In genomic region chr6:107634147-107635057, GRCh38 we compare ENCODE assay signal across 9 cellular contexts.
DNase-seq lines count a peak whose midpoint lies in the region; ATAC-seq and TF ChIP-seq lines count a peak whose summit lies in the region.
"Had no signal": no experiment of that assay in that cellular context is flagged by ENCODE, and none has a peak within 500 bp of the region (broad histone marks: within the 10 kb centered on the region; RNA-seq: fewer than 3 reads in every experiment).

No MANE protein-coding gene starts in this region.

- no peak overlapping the region for H4K8ac ChIP-seq in mesenchymal stem cell (ENCODE audit: low read length)

- H3K4me2 ChIP-seq in mesenchymal stem cell (ENCODE audit: low read length, poor library complexity, severe bottlenecking): peak overlapping the region; percentile 3

- no peak overlapping the region for H3K23ac ChIP-seq in mesenchymal stem cell (ENCODE audit: low read length in 2 of 2)

- no peak overlapping the region for H2BK5ac ChIP-seq in mesenchymal stem cell (ENCODE audit: low read depth, low read length, poor library complexity, severe bottlenecking)

- H4K91ac ChIP-seq in mesenchymal stem cell (ENCODE audit: low read length): no peak overlapping the region

- no peak overlapping the region for H3K27ac Mint-ChIP-seq in dendritic cell treated with granulocyte-macrophage colony-stimulating factor and Interleukin-4, amounts not matched to agents 40 ng/mL and 50 ng/mL, for 4 days

- H3K4me3 ChIP-seq in mesenchymal stem cell (ENCODE audit: insufficient read depth in 1 of 2, low read depth in 1 of 2, low read length in 2 of 2) (no peak overlapping the region), urinary bladder (ENCODE audit: low read depth, low read length) (peak overlapping the region; percentile 32)

- no peak overlapping the region for H2AFZ ChIP-seq in mesenchymal stem cell (ENCODE audit: low read depth, low read length)

- H3K27me3 Mint-ChIP-seq in dendritic cell treated with granulocyte-macrophage colony-stimulating factor and Interleukin-4, amounts not matched to agents 40 ng/mL and 50 ng/mL, for 4 days: peaks cover 77% of the 10 kb centered on the region

- H3K9ac ChIP-seq in mesenchymal stem cell (ENCODE audit: low read length): no peak overlapping the region

- H3K27ac ChIP-seq in mesenchymal stem cell (ENCODE audit: low read length, poor library complexity, severe bottlenecking) (no peak overlapping the region), urinary bladder (ENCODE audit: low read depth) (no peak overlapping the region)
- H3K27ac ChIP-seq: uterus had no signal

- H2BK15ac ChIP-seq in mesenchymal stem cell (ENCODE audit: low read depth, poor library complexity, severe bottlenecking): no peak overlapping the region

- H2BK12ac ChIP-seq in mesenchymal stem cell (ENCODE audit: low read length in 2 of 2): no peak overlapping the region

- no peak overlapping the region for H2AK5ac ChIP-seq in mesenchymal stem cell (ENCODE audit: low read length, severe bottlenecking)

- H2BK120ac ChIP-seq in mesenchymal stem cell (ENCODE audit: low read depth, low read length): no peak overlapping the region

- H3K36me3 Mint-ChIP-seq in dendritic cell treated with granulocyte-macrophage colony-stimulating factor and Interleukin-4, amounts not matched to agents 40 ng/mL and 50 ng/mL, for 4 days (ENCODE audit: low read depth): no peaks in the 10 kb centered on the region

- no peaks in the 10 kb centered on the region for H3K79me1 ChIP-seq in mesenchymal stem cell (replicated peaks; ENCODE audit: low read length, poor library complexity, severe bottlenecking)

- H3K4me1 Mint-ChIP-seq in dendritic cell treated with granulocyte-macrophage colony-stimulating factor and Interleukin-4, amounts not matched to agents 40 ng/mL and 50 ng/mL, for 4 days (ENCODE audit: low read depth): peaks cover 4% of the 10 kb centered on the region

- H3K36me3 ChIP-seq in mesenchymal stem cell (ENCODE audit: control insufficient read depth in 1 of 2, insufficient read depth in 2 of 2, low read depth in 1 of 2, low read length in 2 of 2) (peaks cover 4 to 26% of the 10 kb centered on the region in 2 experiments), urinary bladder (ENCODE audit: insufficient read depth) (no peaks in the 10 kb centered on the region)
- H3K36me3 ChIP-seq: uterus had no signal

- H3K18ac ChIP-seq in mesenchymal stem cell (ENCODE audit: low read depth in 1 of 2, low read length in 2 of 2): no peak overlapping the region

- peak overlapping the region; percentile 41 for H3K4me3 Mint-ChIP-seq in dendritic cell treated with granulocyte-macrophage colony-stimulating factor and Interleukin-4, amounts not matched to agents 40 ng/mL and 50 ng/mL, for 4 days

- no peak overlapping the region for H3K14ac ChIP-seq in mesenchymal stem cell (ENCODE audit: low read length in 2 of 2)

- H3K4me1 ChIP-seq in mesenchymal stem cell (ENCODE audit: control insufficient read depth, insufficient read depth, low read depth, low read length) (peaks cover 3% of the 10 kb centered on the region), urinary bladder (ENCODE audit: insufficient read depth) (peaks cover 4% of the 10 kb centered on the region)
- H3K4me1 ChIP-seq: uterus had no signal

- no peaks in the 10 kb centered on the region for H3K9me3 ChIP-seq in mesenchymal stem cell (ENCODE audit: control insufficient read depth, low read length)
- H3K9me3 ChIP-seq: uterus had no signal

- WGBS in mesenchymal stem cell: 68% methylated on average over 98 of the region's 114 CpGs
- WGBS in urinary bladder: 20% methylated on average over 114 of the region's 114 CpGs

- peaks cover 0 to 23% of the 10 kb centered on the region in 2 experiments for H3K27me3 ChIP-seq in mesenchymal stem cell (ENCODE audit: control insufficient read depth in 1 of 2, insufficient read depth in 1 of 2, low read length in 2 of 2)
- H3K27me3 ChIP-seq: uterus had no signal

- DNase-seq in Right ventricle myocardium inferior (ENCODE audit: missing footprints) (no peak), cardiac septum (ENCODE audit: low spot score) (no peak), mesenchymal stem cell (no peak), erythroblast (lab: John Stamatoyannopoulos, UW) (no peak), occipital lobe (lab: John Stamatoyannopoulos, UW) (no peak)
- no peak for DNase-seq in activated effector memory CD4-positive, alpha-beta T cell treated with Interleukin-2 at 50 U/mL for 16 hours
- DNase-seq: uterus had no signal

- no peak for TF ChIP-seq POLR2A in erythroblast (IDR thresholded peaks at IDR 0.05; ENCODE audit: low read length)

- intact Hi-C loops in Right ventricle myocardium inferior (cut with DNase I) (loop anchor here (5.0 kb wide), 1 partner anchor 37 kb away; no protein-coding TSS in a partner anchor), cardiac septum (cut with DNase I) (no loop called here)
- intact Hi-C loops in dendritic cell treated with granulocyte-macrophage colony-stimulating factor and Interleukin-4, amounts not matched to agents 40 ng/mL and 50 ng/mL, for 4 days (cut with micrococcal nuclease): no loop called here

- H3K4ac ChIP-seq in mesenchymal stem cell (ENCODE audit: low read depth in 1 of 2, low read length in 2 of 2): no peak overlapping the region

- peak; percentile 79 for ATAC-seq in Right ventricle myocardium inferior

- no peaks in the 10 kb centered on the region for H3K9me3 Mint-ChIP-seq in dendritic cell treated with granulocyte-macrophage colony-stimulating factor and Interleukin-4, amounts not matched to agents 40 ng/mL and 50 ng/mL, for 4 days
